In the genomic region with DNA sequence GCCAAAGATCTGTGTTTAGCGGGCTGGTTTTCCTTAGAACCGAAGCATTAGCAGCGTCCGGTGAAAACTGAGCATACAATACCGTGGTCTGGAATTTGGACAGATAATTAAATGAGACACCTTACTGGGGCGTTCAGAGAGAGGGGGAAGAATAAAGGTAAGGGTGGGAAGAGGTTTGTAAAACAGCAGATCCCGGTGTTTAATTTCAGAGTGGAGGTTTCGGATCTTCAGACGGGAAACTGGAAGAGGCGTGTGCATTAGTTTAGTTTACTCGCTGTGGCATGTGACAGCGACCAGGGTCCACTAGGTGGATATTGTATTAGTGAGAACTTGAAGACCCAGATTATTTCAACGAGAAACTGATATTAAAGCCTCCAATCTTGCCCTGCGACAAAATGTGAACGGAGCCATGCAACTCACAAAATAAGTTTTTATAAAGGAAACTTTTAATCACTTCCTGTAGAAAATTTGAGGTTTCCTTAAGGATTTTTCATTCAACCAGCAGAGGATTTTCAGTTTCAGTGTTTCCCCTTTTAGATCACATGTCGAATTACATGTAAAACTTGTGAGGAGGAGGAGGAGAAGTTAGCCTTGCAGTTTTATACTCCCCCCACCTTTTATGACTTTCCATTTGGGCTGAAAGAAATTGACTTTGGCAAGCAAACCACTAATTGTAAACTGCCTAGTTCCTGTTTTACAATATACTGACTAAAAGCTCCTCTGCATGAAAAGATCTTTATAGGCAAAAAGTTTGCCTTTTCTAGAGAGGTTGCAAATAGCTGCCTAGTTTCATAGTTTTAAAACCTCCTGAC, we compare ENCODE assay signal across 8 cellular contexts. TPM values are rescaled to one million over a fixed set of nuclear protein-coding genes. Genes with fewer than 3 reads are reported as not detected.
DNase-seq lines count a peak whose midpoint lies in the region; ATAC-seq, FAIRE-seq and TF ChIP-seq lines count a peak whose summit lies in the region.

No MANE protein-coding gene starts in this region.

- H3K4me1 ChIP-seq in OCI-LY3 (ENCODE audit: low read length) (peaks cover 24% of the 10 kb centered on the region), pancreas (no peaks in the 10 kb centered on the region), esophagus squamous epithelium (peaks cover 6 to 37% (median 9%) of the 10 kb centered on the region in 3 donors)

- H3K27me3 Mint-ChIP-seq in endothelial cell (ENCODE audit: unreplicated experiment), result peaks cover 6% of the 10 kb centered on the region

- peaks cover 39% of the 10 kb centered on the region for H3K4me1 Mint-ChIP-seq in endothelial cell (ENCODE audit: unreplicated experiment)

- intact Hi-C loops in pancreas (cut with DNase I), result loop anchor here in 1 of 3 donors (5.0 kb wide), 1 partner anchor 452 kb away; no protein-coding TSS in a partner anchor
- intact Hi-C loops in esophagus squamous epithelium (cut with DNase I), result loop anchor here (5.0 kb wide), 2 partner anchors 312 to 622 kb away; no protein-coding TSS in a partner anchor

- no peak for FAIRE-seq in pancreas (lab: Jason Lieb, UNC)

- H3K9me3 ChIP-seq in OCI-LY3 (ENCODE audit: insufficient read depth, low read length) (no peaks in the 10 kb centered on the region), pancreas (no peaks in the 10 kb centered on the region), esophagus squamous epithelium (no peaks in the 10 kb centered on the region)

- H3K27ac ChIP-seq in OCI-LY3 (ENCODE audit: low read length) (no peak overlapping the region), pancreas (peak overlapping the region in 2 of 4 donors; percentile 36 to 69), esophagus squamous epithelium (no peak overlapping the region)

- H3K27ac Mint-ChIP-seq in endothelial cell (ENCODE audit: unreplicated experiment), result peak overlapping the region; percentile 70

- peak overlapping the region; percentile 97 for H3K4me3 Mint-ChIP-seq in endothelial cell (ENCODE audit: unreplicated experiment)

- H3K27me3 ChIP-seq in OCI-LY3 (ENCODE audit: low read depth, low read length), result peaks cover 12% of the 10 kb centered on the region
- no peaks in the 10 kb centered on the region for H3K27me3 ChIP-seq in pancreas
- H3K27me3 ChIP-seq in esophagus squamous epithelium, result peaks cover 0 to 81% (median 2%) of the 10 kb centered on the region in 4 donors

- no peak overlapping the region for H2AFZ ChIP-seq in OCI-LY3 (ENCODE audit: low read depth, low read length)

- H3K9ac ChIP-seq in OCI-LY3 (ENCODE audit: low read length), result peak overlapping the region; percentile 78

- H3K36me3 Mint-ChIP-seq in endothelial cell (ENCODE audit: low read depth, unreplicated experiment), result peaks cover 12% of the 10 kb centered on the region

- DNase-seq in GDM1 (lab: John Stamatoyannopoulos, UW), result peak; percentile 66
- DNase-seq in endothelial cell (ENCODE audit: low spot score), result peak; percentile 31
- no peak for DNase-seq in pancreas
- no peak for DNase-seq in esophagus squamous epithelium (lab: John Stamatoyannopoulos, UW)
- no peak for DNase-seq in activated CD4-positive, CD25-positive, alpha-beta regulatory T cell (lab: John Stamatoyannopoulos, UW)
- DNase-seq in ureter (ENCODE audit: low spot score), result no peak

- peak overlapping the region; percentile 90 for H3K4me2 ChIP-seq in OCI-LY3 (ENCODE audit: low read length)

- peaks cover 24% of the 10 kb centered on the region for H3K79me2 ChIP-seq in OCI-LY3 (ENCODE audit: low read length)

- H4K20me1 ChIP-seq in OCI-LY3 (ENCODE audit: insufficient read depth, low read length), result peaks cover 19% of the 10 kb centered on the region; the same call in 1 of the 2 replicates

- no peak for TF ChIP-seq POLR2A in esophagus squamous epithelium (IDR thresholded peaks at IDR 0.05)

- TF ChIP-seq CTCF in OCI-LY3 (IDR thresholded peaks at IDR 0.05; ENCODE audit: low read depth, low read length), result 0 out of 2 replicates have a peak, but pooled peaks have one; percentile 20
- peak; percentile 51 for TF ChIP-seq CTCF in endothelial cell (IDR thresholded peaks at IDR 0.05; ENCODE audit: unreplicated experiment)
- TF ChIP-seq CTCF in pancreas (IDR thresholded peaks at IDR 0.05), result no peak
- TF ChIP-seq CTCF in esophagus squamous epithelium (IDR thresholded peaks at IDR 0.05), result no peak

- ATAC-seq in pancreas (no peak), HG02610 (IDR thresholded peaks at IDR 0.05; ENCODE audit: unreplicated experiment) (no peak)

- H3K4me3 ChIP-seq in OCI-LY3 (ENCODE audit: low read length) (peak overlapping the region; percentile 91), pancreas (peak overlapping the region in 3 of 4 donors; percentile 80 to 94 (median 83)), esophagus squamous epithelium (peak overlapping the region in 1 of 4 donors; percentile 79)

- peaks cover 15% of the 10 kb centered on the region for H3K36me3 ChIP-seq in OCI-LY3 (replicated peaks; ENCODE audit: low read depth, low read length)
- H3K36me3 ChIP-seq in pancreas, result no peaks in the 10 kb centered on the region
- H3K36me3 ChIP-seq in esophagus squamous epithelium, result no peaks in the 10 kb centered on the region

- H3K9me3 Mint-ChIP-seq in endothelial cell (ENCODE audit: unreplicated experiment), result no peaks in the 10 kb centered on the region

- WGBS in pancreas, 2 donors, result 52 to 55% methylated on average over 16 of the region's 16 CpGs
- 43 to 60% methylated on average over 16 of the region's 16 CpGs for WGBS in esophagus squamous epithelium, 2 donors

RNA-seq across cellular contexts. Expression of a gene that starts 2.8 kb away (rescaled TPM):
- total RNA-seq in endothelial cell (ENCODE audit: unreplicated experiment) (13.3 TPM), pancreas (1 to 10 TPM; 2.3 to 7.9 (median 3.5) TPM), esophagus squamous epithelium (1 to 10 TPM; 2.5 to 6.8 (median 4.4) TPM), ureter (54.8 TPM)
- 1 to 10 TPM; 3.7 to 7.6 TPM for polyA plus RNA-seq in pancreas

Comparison
In these comparisons a context has a peak if more than half of its experiments do, and no peak if none do; other contexts are left out.
1. DNase-seq: peak in GDM1 (single experiment) and endothelial cell (single experiment); none in pancreas (0 of 6), esophagus squamous epithelium (single experiment), activated CD4-positive, CD25-positive, alpha-beta regulatory T cell (0 of 4) and ureter (single experiment).
2. CTCF ChIP-seq: peak in OCI-LY3 (single experiment) and endothelial cell (single experiment); none in pancreas (0 of 4) and esophagus squamous epithelium (0 of 6).